8 cellular contexts compared by ENCODE assay signal in genomic region chr17:76547183-76547641, GRCh38. TPM values are rescaled to one million over a fixed set of nuclear protein-coding genes. Genes with fewer than 3 reads are reported as not detected.
DNase-seq lines count a peak whose midpoint lies in the region; ATAC-seq and TF ChIP-seq lines count a peak whose summit lies in the region.

No MANE protein-coding gene starts in this region.

- POLR2A ChIA-PET in WTC11 (lab: Charles Lee): interaction anchor here (1.1 kb wide), 1 partner anchor 10 kb away, joined by 4 read pairs; no protein-coding TSS in a partner anchor

- H3K9ac ChIP-seq in liver (ENCODE audit: low read depth in 1 of 2, low read length in 2 of 2): no peak overlapping the region

- H3K9me3 ChIP-seq in liver (ENCODE audit: control insufficient read depth in 4 of 4, low read length in 3 of 4): no peaks in the 10 kb centered on the region

- DNase-seq in NOMO-1 treated with DMSO at 0.1 percent for 48 hours (lab: John Stamatoyannopoulos, UW; ENCODE audit: unreplicated experiment): peak; percentile 47
- DNase-seq in NOMO-1 treated with dmso at 0.1 percent for 144 hours (lab: John Stamatoyannopoulos, UW; ENCODE audit: unreplicated experiment): no peak
- DNase-seq in NCI-H1092 (lab: John Stamatoyannopoulos, UW): peak; percentile 69
- peak; percentile 67 for DNase-seq in WTC11 (ENCODE audit: low spot score)
- DNase-seq in coronary artery (ENCODE audit: low spot score): peak; percentile 76
- DNase-seq in stimulated activated naive CD8-positive, alpha-beta T cell treated with anti-CD3 and anti-CD28 coated beads, Interleukin-15, amount 100 ng/mL, for 72 hours: peak in 1 of 2 donors; percentile 55

- TF ChIP-seq CTCF in WTC11 (IDR thresholded peaks at IDR 0.05) (peak; percentile 48), coronary artery (IDR thresholded peaks at IDR 0.05) (peak; percentile 54), liver (IDR thresholded peaks at IDR 0.05; ENCODE audit: low read depth, low read length, missing input control) (peak; percentile 60)

- no peaks in the 10 kb centered on the region for H3K9me3 Mint-ChIP-seq in WTC11
- no peaks in the 10 kb centered on the region for H3K9me3 Mint-ChIP-seq in stimulated activated naive CD8-positive, alpha-beta T cell treated with anti-CD3 and anti-CD28 coated beads, Interleukin-15, amount 100 ng/mL, for 72 hours

- H3K27ac ChIP-seq in coronary artery (no peak overlapping the region), liver (ENCODE audit: low read depth in 1 of 2, low read length in 2 of 2) (peak overlapping the region in 1 of 2 donors; percentile 25)

- 55% methylated on average over 3 of the region's 3 CpGs for WGBS in liver

- peaks cover 22% of the 10 kb centered on the region for H3K4me1 Mint-ChIP-seq in WTC11
- H3K4me1 Mint-ChIP-seq in stimulated activated naive CD8-positive, alpha-beta T cell treated with anti-CD3 and anti-CD28 coated beads, Interleukin-15, amount 100 ng/mL, for 72 hours: peaks cover 6% of the 10 kb centered on the region

- peaks cover 7 to 57% (median 47%) of the 10 kb centered on the region in 4 donors for H3K4me1 ChIP-seq in liver (ENCODE audit: control insufficient read depth in 4 of 4, insufficient read depth in 4 of 4, low read length in 3 of 4)

- ATAC-seq in WTC11 (peak; percentile 76), HG02840 (IDR thresholded peaks at IDR 0.05; ENCODE audit: low FRiP score, unreplicated experiment) (no peak)
- peak; percentile 90 for ATAC-seq in stimulated activated naive CD8-positive, alpha-beta T cell treated with anti-CD3 and anti-CD28 coated beads, Interleukin-15, amount 100 ng/mL, for 72 hours

- no peak overlapping the region for H3K4me3 Mint-ChIP-seq in WTC11
- no peak overlapping the region for H3K4me3 Mint-ChIP-seq in stimulated activated naive CD8-positive, alpha-beta T cell treated with anti-CD3 and anti-CD28 coated beads, Interleukin-15, amount 100 ng/mL, for 72 hours

- H3K36me3 ChIP-seq in liver (ENCODE audit: control insufficient read depth in 4 of 4, insufficient read depth in 3 of 4, low read depth in 1 of 4, low read length in 3 of 4): no peaks in the 10 kb centered on the region

- TF ChIP-seq RAD21 in liver (IDR thresholded peaks at IDR 0.05): peak; percentile 79 to 88

- H3K27me3 Mint-ChIP-seq in WTC11 (ENCODE audit: low read depth): peaks cover under 1% of the 10 kb centered on the region; the same call in 1 of the 2 replicates
- peaks cover 7% of the 10 kb centered on the region for H3K27me3 Mint-ChIP-seq in stimulated activated naive CD8-positive, alpha-beta T cell treated with anti-CD3 and anti-CD28 coated beads, Interleukin-15, amount 100 ng/mL, for 72 hours

- no peaks in the 10 kb centered on the region for H3K36me3 Mint-ChIP-seq in WTC11

- H3K4me3 ChIP-seq in coronary artery (no peak overlapping the region), liver (ENCODE audit: low read depth in 1 of 3, low read length in 3 of 3) (no peak overlapping the region)

- H3K27ac Mint-ChIP-seq in WTC11: no peak overlapping the region
- H3K27ac Mint-ChIP-seq in stimulated activated naive CD8-positive, alpha-beta T cell treated with anti-CD3 and anti-CD28 coated beads, Interleukin-15, amount 100 ng/mL, for 72 hours: no peak overlapping the region

- H3K27me3 ChIP-seq in liver (ENCODE audit: control insufficient read depth in 4 of 4, insufficient read depth in 4 of 4, low read length in 3 of 4): no peaks in the 10 kb centered on the region

- CTCF ChIA-PET in WTC11 (lab: Charles Lee): interaction anchor here (0.7 to 5.4 kb wide), 15 partner anchors 8 to 161 kb away, joined by 3 to 81 read pairs (median 4); partner anchors contain the start of gene RHBDF2

TF ChIP-seq in WTC11, 78 proteins besides CTCF, POLR2A, EP300 and RAD21 (continues in another document):
- TF ChIP-seq ZNF396 (CRISPR knock-in tag; IDR thresholded peaks at IDR 0.05; ENCODE audit: borderline replicate concordance) (no peak), ERG (CRISPR knock-in tag; IDR thresholded peaks at IDR 0.05) (no peak), TEAD1 (CRISPR knock-in tag; IDR thresholded peaks at IDR 0.05) (no peak), HMGA2 (CRISPR knock-in tag; IDR thresholded peaks at IDR 0.05) (no peak), MYBL2 (CRISPR knock-in tag; IDR thresholded peaks at IDR 0.05) (no peak), NR3C1 (CRISPR knock-in tag; conservative IDR thresholded peaks at IDR 0.05; ENCODE audit: low read depth) (no peak), PRRX2 (CRISPR knock-in tag; IDR thresholded peaks at IDR 0.05) (no peak)
- TF ChIP-seq, protein P1, sequence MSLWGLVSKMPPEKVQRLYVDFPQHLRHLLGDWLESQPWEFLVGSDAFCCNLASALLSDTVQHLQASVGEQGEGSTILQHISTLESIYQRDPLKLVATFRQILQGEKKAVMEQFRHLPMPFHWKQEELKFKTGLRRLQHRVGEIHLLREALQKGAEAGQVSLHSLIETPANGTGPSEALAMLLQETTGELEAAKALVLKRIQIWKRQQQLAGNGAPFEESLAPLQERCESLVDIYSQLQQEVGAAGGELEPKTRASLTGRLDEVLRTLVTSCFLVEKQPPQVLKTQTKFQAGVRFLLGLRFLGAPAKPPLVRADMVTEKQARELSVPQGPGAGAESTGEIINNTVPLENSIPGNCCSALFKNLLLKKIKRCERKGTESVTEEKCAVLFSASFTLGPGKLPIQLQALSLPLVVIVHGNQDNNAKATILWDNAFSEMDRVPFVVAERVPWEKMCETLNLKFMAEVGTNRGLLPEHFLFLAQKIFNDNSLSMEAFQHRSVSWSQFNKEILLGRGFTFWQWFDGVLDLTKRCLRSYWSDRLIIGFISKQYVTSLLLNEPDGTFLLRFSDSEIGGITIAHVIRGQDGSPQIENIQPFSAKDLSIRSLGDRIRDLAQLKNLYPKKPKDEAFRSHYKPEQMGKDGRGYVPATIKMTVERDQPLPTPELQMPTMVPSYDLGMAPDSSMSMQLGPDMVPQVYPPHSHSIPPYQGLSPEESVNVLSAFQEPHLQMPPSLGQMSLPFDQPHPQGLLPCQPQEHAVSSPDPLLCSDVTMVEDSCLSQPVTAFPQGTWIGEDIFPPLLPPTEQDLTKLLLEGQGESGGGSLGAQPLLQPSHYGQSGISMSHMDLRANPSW (CRISPR knock-in tag; conservative IDR thresholded peaks at IDR 0.05; ENCODE audit: low read depth): no peak

TF ChIP-seq in liver, 16 proteins besides CTCF, POLR2A, EP300 and RAD21 (continues in another document):
- TF ChIP-seq, protein P2, sequence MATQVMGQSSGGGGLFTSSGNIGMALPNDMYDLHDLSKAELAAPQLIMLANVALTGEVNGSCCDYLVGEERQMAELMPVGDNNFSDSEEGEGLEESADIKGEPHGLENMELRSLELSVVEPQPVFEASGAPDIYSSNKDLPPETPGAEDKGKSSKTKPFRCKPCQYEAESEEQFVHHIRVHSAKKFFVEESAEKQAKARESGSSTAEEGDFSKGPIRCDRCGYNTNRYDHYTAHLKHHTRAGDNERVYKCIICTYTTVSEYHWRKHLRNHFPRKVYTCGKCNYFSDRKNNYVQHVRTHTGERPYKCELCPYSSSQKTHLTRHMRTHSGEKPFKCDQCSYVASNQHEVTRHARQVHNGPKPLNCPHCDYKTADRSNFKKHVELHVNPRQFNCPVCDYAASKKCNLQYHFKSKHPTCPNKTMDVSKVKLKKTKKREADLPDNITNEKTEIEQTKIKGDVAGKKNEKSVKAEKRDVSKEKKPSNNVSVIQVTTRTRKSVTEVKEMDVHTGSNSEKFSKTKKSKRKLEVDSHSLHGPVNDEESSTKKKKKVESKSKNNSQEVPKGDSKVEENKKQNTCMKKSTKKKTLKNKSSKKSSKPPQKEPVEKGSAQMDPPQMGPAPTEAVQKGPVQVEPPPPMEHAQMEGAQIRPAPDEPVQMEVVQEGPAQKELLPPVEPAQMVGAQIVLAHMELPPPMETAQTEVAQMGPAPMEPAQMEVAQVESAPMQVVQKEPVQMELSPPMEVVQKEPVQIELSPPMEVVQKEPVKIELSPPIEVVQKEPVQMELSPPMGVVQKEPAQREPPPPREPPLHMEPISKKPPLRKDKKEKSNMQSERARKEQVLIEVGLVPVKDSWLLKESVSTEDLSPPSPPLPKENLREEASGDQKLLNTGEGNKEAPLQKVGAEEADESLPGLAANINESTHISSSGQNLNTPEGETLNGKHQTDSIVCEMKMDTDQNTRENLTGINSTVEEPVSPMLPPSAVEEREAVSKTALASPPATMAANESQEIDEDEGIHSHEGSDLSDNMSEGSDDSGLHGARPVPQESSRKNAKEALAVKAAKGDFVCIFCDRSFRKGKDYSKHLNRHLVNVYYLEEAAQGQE (IDR thresholded peaks at IDR 0.05): no peak
- no peak for TF ChIP-seq MAX (IDR thresholded peaks at IDR 0.05)
- no peak for TF ChIP-seq TAF1 (conservative IDR thresholded peaks at IDR 0.05)
- no peak for TF ChIP-seq GABPA (IDR thresholded peaks at IDR 0.05 in 1 of 2, conservative IDR thresholded peaks at IDR 0.05 in 1 of 2)
- TF ChIP-seq SP1 (IDR thresholded peaks at IDR 0.05): no peak
- TF ChIP-seq RXRA (IDR thresholded peaks at IDR 0.05): no peak
- no peak for TF ChIP-seq FOXA1 (IDR thresholded peaks at IDR 0.05)
- no peak for TF ChIP-seq EGR1 (IDR thresholded peaks at IDR 0.05; ENCODE audit: low read depth in 2 of 2)
- TF ChIP-seq HNF4A (conservative IDR thresholded peaks at IDR 0.05): no peak

RNA-seq across cellular contexts. Expression of gene PRCD, which starts 7.4 kb away (rescaled TPM):
- total RNA-seq in WTC11 (2021) (2.7 to 4.5 TPM (median 4.0 TPM) in 3 replicates), liver (1 to 10 TPM in 1 of 2 donors, under 1 TPM in 1; 0.75 to 1.0 TPM)
- under 1 TPM in 1 of 2 donors, not detected in 1; 0.63 TPM for polyA plus RNA-seq in liver

RNA-seq across cellular contexts. Expression of gene CYGB, which starts 9.7 kb away (rescaled TPM):
- total RNA-seq in WTC11 (2021): 3.6 to 5.3 TPM (median 5.1 TPM) in 3 replicates
- total RNA-seq in liver: 1 to 10 TPM; 1.6 to 7.8 TPM
- polyA plus RNA-seq in liver: 1 to 10 TPM in 1 of 2 donors, under 1 TPM in 1; 0.83 to 1.2 TPM

RNA-seq across cellular contexts. Expression of gene ST6GALNAC2, which starts 38.4 kb away (rescaled TPM):
- total RNA-seq in WTC11 (2021) (0.30 TPM in 1 of 3 replicates, not detected in the others), liver (1 to 10 TPM; 1.3 to 2.6 TPM)
- under 1 TPM; 0.52 to 0.90 TPM for polyA plus RNA-seq in liver

RNA-seq across cellular contexts. Expression of gene RHBDF2, which starts 46.0 kb away (rescaled TPM):
- total RNA-seq in WTC11 (2021) (28.6 to 33.0 TPM (median 31.5 TPM) in 3 replicates), liver (1 to 10 TPM; 3.6 to 6.7 TPM)
- 1 to 10 TPM; 2.9 to 5.6 TPM for polyA plus RNA-seq in liver
